ENCODE assay signal across 10 cellular contexts in genomic region chr22:36433318-36434231, GRCh38. TPM values are rescaled to one million over a fixed set of nuclear protein-coding genes. Genes with fewer than 3 reads are reported as not detected.
DNase-seq lines count a peak whose midpoint lies in the region; ATAC-seq, FAIRE-seq and TF ChIP-seq lines count a peak whose summit lies in the region.
"Had no signal": no experiment of that assay in that cellular context is flagged by ENCODE, and none has a peak within 500 bp of the region (broad histone marks: within the 10 kb centered on the region; RNA-seq: fewer than 3 reads in every experiment).

No MANE protein-coding gene starts in this region.

- no peak for TF ChIP-seq EP300 in A549 (IDR thresholded peaks at IDR 0.05)

- DNase-seq in A549 (ENCODE audit: low read depth in 1 of 2, low spot score in 1 of 2), result no peak
- peak; percentile 75 for DNase-seq in H7
- peak; percentile 82 for DNase-seq in SHP77 treated with DMSO at 0.1 percent for 48 hours (lab: John Stamatoyannopoulos, UW)
- DNase-seq in mucosa of descending colon, result peak; percentile 71 to 83 (median 81)
- DNase-seq: activated naive CD4-positive, alpha-beta T cell treated with anti-CD3 and anti-CD28 coated beads, Interleukin-2, amount 10 ng/mL, durations not matched to agents 7 days and 5 days had no signal

- CTCF ChIA-PET in A549 (lab: Yijun Ruan, JAX), result interaction anchor here (0.5 to 1.3 kb wide), 2 partner anchors 35 to 39 kb away, joined by 3 to 5 read pairs; no protein-coding TSS in a partner anchor

- no peak for TF ChIP-seq POLR2A in A549 (IDR thresholded peaks at IDR 0.05; ENCODE audit: low read length)
- no peak for TF ChIP-seq POLR2A in GM18505 (IDR thresholded peaks at IDR 0.05; ENCODE audit: borderline replicate concordance, extremely low read depth, insufficient read depth, insufficient read length)

- TF ChIP-seq RAD21 in A549 (conservative IDR thresholded peaks at IDR 0.05 in 1 of 2, IDR thresholded peaks at IDR 0.05 in 1 of 2), result no peak

- H3K27me3 ChIP-seq in H7 (ENCODE audit: control insufficient read depth, insufficient read depth, low read length), result no peaks in the 10 kb centered on the region

- ATAC-seq in A549 (peak; percentile 28 to 37; a peak in 4 of 6 replicates), mucosa of descending colon (peak; percentile 39), HG03108 (IDR thresholded peaks at IDR 0.05; ENCODE audit: unreplicated experiment) (no peak), GM18505 (IDR thresholded peaks at IDR 0.05; ENCODE audit: unreplicated experiment) (no peak), HG02970 (IDR thresholded peaks at IDR 0.05; ENCODE audit: low FRiP score, unreplicated experiment) (no peak), GM21723 (IDR thresholded peaks at IDR 0.05; ENCODE audit: unreplicated experiment) (no peak)

- 46% methylated on average over 10 of the region's 14 CpGs for WGBS in A549 (ENCODE audit: missing lambda C conversion rate)

- TF ChIP-seq CTCF in A549 (IDR thresholded peaks at IDR 0.05) (no peak), mucosa of descending colon (IDR thresholded peaks at IDR 0.05) (no peak)

- H3K27ac ChIP-seq in A549, result peak overlapping the region; percentile 55 to 83; a peak in 5 of 6 replicates

- no peaks in the 10 kb centered on the region for H3K9me3 ChIP-seq in A549
- no peaks in the 10 kb centered on the region for H3K9me3 ChIP-seq in mucosa of descending colon

- FAIRE-seq in A549 (lab: Jason Lieb, UNC), result no peak
- FAIRE-seq: TTC549 had no signal

- H3K4me1 ChIP-seq in A549, result peaks cover 60% of the 10 kb centered on the region
- H3K4me1 ChIP-seq in mucosa of descending colon (ENCODE audit: low read depth), result peaks cover 36% of the 10 kb centered on the region

- H3K4me3 ChIP-seq in A549 (no peak overlapping the region), H7 (ENCODE audit: insufficient read depth, low read depth, low read length) (no peak overlapping the region), mucosa of descending colon (no peak overlapping the region)

- H3K36me3 ChIP-seq in H7 (replicated peaks; ENCODE audit: control insufficient read depth, insufficient read depth, low read length), result no peaks in the 10 kb centered on the region
- no peaks in the 10 kb centered on the region for H3K36me3 ChIP-seq in mucosa of descending colon (ENCODE audit: low read depth)

- POLR2A ChIA-PET in A549 (lab: Yijun Ruan, JAX), result no interaction called here

- peak overlapping the region; percentile 46 for H3K4me2 ChIP-seq in A549

- intact Hi-C loops in mucosa of descending colon (cut with DNase I, micrococcal nuclease), result no loop called here

TF ChIP-seq in A549, 52 proteins besides CTCF, POLR2A, EP300 and RAD21:
- TF ChIP-seq GATA3 (IDR thresholded peaks at IDR 0.05; ENCODE audit: borderline replicate concordance) (0 out of 2 replicates have a peak, but pooled peaks have one; percentile 29), RARB (CRISPR knock-in tag; IDR thresholded peaks at IDR 0.05) (no peak)
TF ChIP-seq in A549: peak in this region for 1.

RNA-seq across cellular contexts. Expression of gene MYH9, which starts 45.8 kb away (rescaled TPM):
- 92.1 and 162 TPM in 2 replicates for polyA plus RNA-seq in A549 (2011; rRNA removed)
- polyA plus RNA-seq in A549 (2012; cell fraction: cytosol; rRNA removed), result 112 and 118 TPM in 2 replicates
- polyA plus RNA-seq in A549 (2012; cell fraction: nucleus; rRNA removed), result 202 and 239 TPM in 2 replicates
- 158 to 215 TPM (median 167 TPM) in 3 replicates for polyA plus RNA-seq in A549 (2017; fragmentation: RNase III; extraction: RNeasy Plus Mini Kit Qiagen cat#74134 plus additional on column Dnase treatment)
- 460 and 534 TPM in 2 replicates for polyA minus RNA-seq in A549 (2011; rRNA and poly(A)+ RNA removed)
- total RNA-seq in H7 (2014; rRNA removed; shearing (Covaris generic)), result 117 and 149 TPM in 2 replicates
- 100 to 1,000 TPM; 501 to 831 (median 599) TPM for total RNA-seq in mucosa of descending colon

RNA-seq across cellular contexts. Expression of gene TXN2, which starts 47.9 kb away (rescaled TPM):
- polyA plus RNA-seq in A549 (2011; rRNA removed) (84.5 and 89.6 TPM in 2 replicates), A549 (2017; fragmentation: RNase III; extraction: RNeasy Plus Mini Kit Qiagen cat#74134 plus additional on column Dnase treatment) (82.2 to 90.5 TPM (median 83.6 TPM) in 3 replicates)
- polyA plus RNA-seq in A549 (2012; cell fraction: cytosol; rRNA removed), result 114 and 144 TPM in 2 replicates
- polyA plus RNA-seq in A549 (2012; cell fraction: nucleus; rRNA removed), result 75.7 and 84.1 TPM in 2 replicates
- polyA minus RNA-seq in A549 (2011; rRNA and poly(A)+ RNA removed), result 53.2 and 56.1 TPM in 2 replicates
- 22.4 and 29.8 TPM in 2 replicates for total RNA-seq in H7 (2014; rRNA removed; shearing (Covaris generic))
- 100 to 1,000 TPM in 1 of 3 donors, 10 to 100 TPM in 2; 73.2 to 101 (median 95.8) TPM for total RNA-seq in mucosa of descending colon

Comparison
In these comparisons a context has a peak if more than half of its experiments do, and no peak if none do; other contexts are left out.
1. ATAC-seq: peak in A549 (2 of 2) and mucosa of descending colon (single experiment); none in HG03108 (single experiment), GM18505 (single experiment), HG02970 (single experiment) and GM21723 (single experiment).
2. DNase-seq: peak in H7 (single experiment), SHP77 treated with DMSO at 0.1 percent for 48 hours (single experiment) and mucosa of descending colon (3 of 3); none in A549 (0 of 2).